ENCODE assay signal across 1 cellular context in genomic region chr11:75344186-75344585, GRCh38.
TF ChIP-seq lines count a peak whose summit lies in the region.

No MANE protein-coding gene starts in this region.

TF ChIP-seq in H1, 55 proteins besides CTCF, POLR2A, EP300 and RAD21 (continued from another document):
- TF ChIP-seq ASH2L (IDR thresholded peaks at IDR 0.05; ENCODE audit: low read length) (no peak), HDAC6 (IDR thresholded peaks at IDR 0.05; ENCODE audit: low read depth, low read length) (no peak), CTBP2 (IDR thresholded peaks at IDR 0.05; ENCODE audit: borderline replicate concordance, insufficient read depth, insufficient read length, low read length) (no peak), ZNF274 (IDR thresholded peaks at IDR 0.05; ENCODE audit: borderline replicate concordance, extremely low read depth, low read length) (no peak), JUN (IDR thresholded peaks at IDR 0.05; ENCODE audit: low read depth, low read length) (no peak), SRF (IDR thresholded peaks at IDR 0.05; ENCODE audit: low read depth, low read length) (no peak), JUND (IDR thresholded peaks at IDR 0.05; ENCODE audit: low read length) (no peak), BRCA1 (IDR thresholded peaks at IDR 0.05; ENCODE audit: low read depth, low read length) (no peak), PHF8 (conservative IDR thresholded peaks at IDR 0.05; ENCODE audit: low read depth, low read length) (no peak)
